8 cellular contexts compared by ENCODE assay signal in genomic region chr5:73796164-73797141, GRCh38.
DNase-seq lines count a peak whose midpoint lies in the region; ATAC-seq and TF ChIP-seq lines count a peak whose summit lies in the region.

No MANE protein-coding gene starts in this region.

- no peaks in the 10 kb centered on the region for H3K9me3 Mint-ChIP-seq in activated CD8-positive, alpha-beta memory T cell treated with anti-CD3 and anti-CD28 coated beads, Interleukin-2, amount 10 ng/mL, durations not matched to agents 7 days and 5 days (ENCODE audit: low read depth)
- no peaks in the 10 kb centered on the region for H3K9me3 Mint-ChIP-seq in activated naive CD8-positive, alpha-beta T cell treated with anti-CD3 and anti-CD28 coated beads for 36 hours

- H3K27me3 Mint-ChIP-seq in activated CD8-positive, alpha-beta memory T cell treated with anti-CD3 and anti-CD28 coated beads, Interleukin-2, amount 10 ng/mL, durations not matched to agents 7 days and 5 days, result peaks cover 42% of the 10 kb centered on the region
- H3K27me3 Mint-ChIP-seq in activated naive CD8-positive, alpha-beta T cell treated with anti-CD3 and anti-CD28 coated beads for 36 hours, result peaks cover 39% of the 10 kb centered on the region

- H3K9me3 ChIP-seq in ascending aorta, result no peaks in the 10 kb centered on the region
- no peaks in the 10 kb centered on the region for H3K9me3 ChIP-seq in esophagus squamous epithelium
- no peaks in the 10 kb centered on the region for H3K9me3 ChIP-seq in esophagus muscularis mucosa

- CTCF ChIA-PET in activated CD8-positive, alpha-beta memory T cell treated with anti-CD3 and anti-CD28 coated beads, Interleukin-2, amount 10 ng/mL, durations not matched to agents 7 days and 5 days (lab: Charles Lee), result interaction anchor here (0.6 to 7.1 kb wide), 2 partner anchors 84 to 206 kb away, joined by 5 to 92 read pairs; no protein-coding TSS in a partner anchor

- peak overlapping the region in 1 of 2 donors; percentile 46 for H3K27ac ChIP-seq in ascending aorta
- H3K27ac ChIP-seq in esophagus squamous epithelium, result peak overlapping the region in 2 of 4 donors; percentile 10 to 26
- H3K27ac ChIP-seq in esophagus muscularis mucosa (replicated peaks in 1 of 4), result peak overlapping the region in 1 of 4 donors; percentile 44

- no peaks in the 10 kb centered on the region for H3K27me3 ChIP-seq in kidney epithelial cell (ENCODE audit: control insufficient read depth, insufficient read depth, low read length)
- H3K27me3 ChIP-seq in ascending aorta, result no peaks in the 10 kb centered on the region
- H3K27me3 ChIP-seq in esophagus squamous epithelium, result no peaks in the 10 kb centered on the region
- H3K27me3 ChIP-seq in esophagus muscularis mucosa, result no peaks in the 10 kb centered on the region

- H3K36me3 ChIP-seq in kidney epithelial cell (ENCODE audit: control insufficient read depth, insufficient read depth, low read length) (peaks cover 2% of the 10 kb centered on the region), ascending aorta (peaks cover 0 to 11% of the 10 kb centered on the region in 2 donors), esophagus squamous epithelium (no peaks in the 10 kb centered on the region), esophagus muscularis mucosa (no peaks in the 10 kb centered on the region)

- intact Hi-C loops in ascending aorta (cut with DNase I), result loop anchor here (10.0 kb wide), 1 partner anchor 848 kb away; the partner anchor contains the start of gene ENC1
- intact Hi-C loops in esophagus squamous epithelium (cut with DNase I), result no loop called here
- intact Hi-C loops in esophagus muscularis mucosa (cut with DNase I), result no loop called here

- H3K4me1 Mint-ChIP-seq in activated CD8-positive, alpha-beta memory T cell treated with anti-CD3 and anti-CD28 coated beads, Interleukin-2, amount 10 ng/mL, durations not matched to agents 7 days and 5 days, result peaks cover 15% of the 10 kb centered on the region
- H3K4me1 Mint-ChIP-seq in activated naive CD8-positive, alpha-beta T cell treated with anti-CD3 and anti-CD28 coated beads for 36 hours, result peaks cover 13% of the 10 kb centered on the region

- H3K27ac Mint-ChIP-seq in activated CD8-positive, alpha-beta memory T cell treated with anti-CD3 and anti-CD28 coated beads, Interleukin-2, amount 10 ng/mL, durations not matched to agents 7 days and 5 days, result no peak overlapping the region
- H3K27ac Mint-ChIP-seq in activated naive CD8-positive, alpha-beta T cell treated with anti-CD3 and anti-CD28 coated beads for 36 hours, result no peak overlapping the region

- H3K36me3 Mint-ChIP-seq in activated CD8-positive, alpha-beta memory T cell treated with anti-CD3 and anti-CD28 coated beads, Interleukin-2, amount 10 ng/mL, durations not matched to agents 7 days and 5 days, result no peaks in the 10 kb centered on the region
- H3K36me3 Mint-ChIP-seq in activated naive CD8-positive, alpha-beta T cell treated with anti-CD3 and anti-CD28 coated beads for 36 hours, result no peaks in the 10 kb centered on the region

- DNase-seq in activated CD8-positive, alpha-beta memory T cell treated with anti-CD3 and anti-CD28 coated beads, Interleukin-2, amount 10 ng/mL, durations not matched to agents 7 days and 5 days, result peak; percentile 41
- DNase-seq in activated CD8-positive, alpha-beta memory T cell treated with anti-CD3 and anti-CD28 coated beads, Interleukin-2, amount 50 U/mL, for 4 hours, result no peak
- peak; percentile 21 for DNase-seq in activated naive CD8-positive, alpha-beta T cell treated with anti-CD3 and anti-CD28 coated beads for 36 hours
- DNase-seq in kidney epithelial cell (ENCODE audit: low read depth) (peak; percentile 93), ascending aorta (ENCODE audit: low spot score in 2 of 2) (no peak), esophagus squamous epithelium (lab: John Stamatoyannopoulos, UW) (no peak), esophagus muscularis mucosa (ENCODE audit: extremely low spot score) (no peak)

- 41 to 62% methylated on average over 11 of the region's 11 CpGs for WGBS in esophagus squamous epithelium, 2 donors
- WGBS in esophagus muscularis mucosa, result 45% methylated on average over 11 of the region's 11 CpGs

- H3K4me3 Mint-ChIP-seq in activated CD8-positive, alpha-beta memory T cell treated with anti-CD3 and anti-CD28 coated beads, Interleukin-2, amount 10 ng/mL, durations not matched to agents 7 days and 5 days, result no peak overlapping the region
- H3K4me3 Mint-ChIP-seq in activated naive CD8-positive, alpha-beta T cell treated with anti-CD3 and anti-CD28 coated beads for 36 hours, result no peak overlapping the region

- TF ChIP-seq EP300 in esophagus muscularis mucosa (IDR thresholded peaks at IDR 0.05), result no peak

- TF ChIP-seq POLR2A in esophagus squamous epithelium (IDR thresholded peaks at IDR 0.05), result no peak
- no peak for TF ChIP-seq POLR2A in esophagus muscularis mucosa (IDR thresholded peaks at IDR 0.05; ENCODE audit: low read depth)

- ATAC-seq in activated CD8-positive, alpha-beta memory T cell treated with anti-CD3 and anti-CD28 coated beads, Interleukin-2, amount 10 ng/mL, durations not matched to agents 7 days and 5 days, result no peak
- peak; percentile 69 for ATAC-seq in HG03378 (IDR thresholded peaks at IDR 0.05; ENCODE audit: unreplicated experiment)

- H3K4me3 ChIP-seq in kidney epithelial cell (ENCODE audit: low read depth, low read length) (no peak overlapping the region), ascending aorta (no peak overlapping the region), esophagus squamous epithelium (no peak overlapping the region), esophagus muscularis mucosa (no peak overlapping the region)

- TF ChIP-seq CTCF in kidney epithelial cell (IDR thresholded peaks at IDR 0.05; ENCODE audit: insufficient read depth, low read length, poor library complexity, severe bottlenecking) (no peak), ascending aorta (IDR thresholded peaks at IDR 0.05) (no peak), esophagus squamous epithelium (IDR thresholded peaks at IDR 0.05) (no peak), esophagus muscularis mucosa (IDR thresholded peaks at IDR 0.05) (no peak)

- H3K4me1 ChIP-seq in ascending aorta (peaks cover 0 to 5% of the 10 kb centered on the region in 2 donors), esophagus squamous epithelium (peaks cover 0 to 16% (median 6%) of the 10 kb centered on the region in 3 donors), esophagus muscularis mucosa (peaks cover 8 to 18% (median 11%) of the 10 kb centered on the region in 4 donors)

Comparison
In these comparisons a context has a peak if more than half of its experiments do, and no peak if none do; other contexts are left out.
1. DNase-seq: peak in activated CD8-positive, alpha-beta memory T cell treated with anti-CD3 and anti-CD28 coated beads, Interleukin-2, amount 10 ng/mL, durations not matched to agents 7 days and 5 days (single experiment), activated naive CD8-positive, alpha-beta T cell treated with anti-CD3 and anti-CD28 coated beads for 36 hours (single experiment) and kidney epithelial cell (single experiment); none in activated CD8-positive, alpha-beta memory T cell treated with anti-CD3 and anti-CD28 coated beads, Interleukin-2, amount 50 U/mL, for 4 hours (single experiment), ascending aorta (0 of 2), esophagus squamous epithelium (single experiment) and esophagus muscularis mucosa (single experiment).